In genomic region chrX:114127005-114127404, GRCh38 we compare ENCODE assay signal across 8 cellular contexts.
"Had no signal": no experiment of that assay in that cellular context is flagged by ENCODE, and none has a peak within 500 bp of the region (broad histone marks: within the 10 kb centered on the region; RNA-seq: fewer than 3 reads in every experiment).

No MANE protein-coding gene starts in this region.

- DNase-seq: GDM1, GF-D8 had no signal

- FAIRE-seq: G401.6, GM12878, GM12891, GM12892, GM18507, GM19239 had no signal

- ATAC-seq: GM12878 had no signal

- H3K4me3 ChIP-seq: GM12878 had no signal
